ENCODE assay signal across 26 cellular contexts in genomic region chr11:45471002-45471665, GRCh38.
"Had no signal": no experiment of that assay in that cellular context is flagged by ENCODE, and none has a peak within 500 bp of the region (broad histone marks: within the 10 kb centered on the region; RNA-seq: fewer than 3 reads in every experiment).

No MANE protein-coding gene starts in this region.

- H3K27me3 ChIP-seq: ascending aorta, brain microvascular endothelial cell had no signal

- H3K27me3 Mint-ChIP-seq: activated CD4-positive, alpha-beta memory T cell treated with anti-CD3 and anti-CD28 coated beads for 36 hours; activated CD4-positive, alpha-beta T cell treated with anti-CD3 and anti-CD28 coated beads for 36 hours; central memory CD8-positive, alpha-beta T cell had no signal

- H3K9me3 Mint-ChIP-seq: activated CD4-positive, alpha-beta memory T cell treated with anti-CD3 and anti-CD28 coated beads for 36 hours; activated CD4-positive, alpha-beta T cell treated with anti-CD3 and anti-CD28 coated beads, Interleukin-2, amount 10 ng/mL, durations not matched to agents 24 days and 14 days; activated naive CD4-positive, alpha-beta T cell treated with anti-CD3 and anti-CD28 coated beads, Interleukin-2, amount 10 ng/mL, durations not matched to agents 7 days and 5 days; activated naive CD4-positive, alpha-beta T cell treated with anti-CD3 and anti-CD28 coated beads, Interleukin-2, amount 50 U/mL, for 72 hours; activated naive CD8-positive, alpha-beta T cell treated with anti-CD3 and anti-CD28 coated beads, Interleukin-2, amount 10 ng/mL, durations not matched to agents 7 days and 5 days; activated T-helper 1 cell treated with anti-CD3 and anti-CD28 coated beads, Interleukin-12 subunit alpha, Interleukin-12 subunit beta, Interleukin-2, Interleukin-4 antibody, amounts not matched to agents 30 ng/mL and 10 ng/mL and 1 ng/mL, durations not matched to agents 14 hours and 24 hours and 36 hours; activated T-helper 2 cell treated with anti-CD3 and anti-CD28 coated beads, Interferon-gamma antibody, Interleukin-2, Interleukin-4, amounts not matched to agents 10 μg/mL and 5 μg/mL and 100 μg/mL, durations not matched to agents 14 hours and 24 hours and 36 hours; central memory CD8-positive, alpha-beta T cell; endodermal cell had no signal

- H3K4me3 ChIP-seq: ascending aorta had no signal

- H3K4me3 Mint-ChIP-seq: activated CD4-positive, alpha-beta memory T cell treated with anti-CD3 and anti-CD28 coated beads for 36 hours; activated CD4-positive, alpha-beta T cell treated with anti-CD3 and anti-CD28 coated beads for 36 hours; activated CD4-positive, alpha-beta T cell treated with anti-CD3 and anti-CD28 coated beads, Interleukin-2, amount 10 ng/mL, durations not matched to agents 24 days and 14 days; activated CD8-positive, alpha-beta memory T cell treated with anti-CD3 and anti-CD28 coated beads, Interleukin-2, amount 10 ng/mL, durations not matched to agents 7 days and 5 days; activated CD8-positive, alpha-beta T cell treated with anti-CD3 and anti-CD28 coated beads, Interleukin-2, amount 10 ng/mL, durations not matched to agents 7 days and 5 days; activated naive CD4-positive, alpha-beta T cell treated with anti-CD3 and anti-CD28 coated beads, Interleukin-2, amount 10 ng/mL, durations not matched to agents 7 days and 5 days; activated naive CD8-positive, alpha-beta T cell treated with anti-CD3 and anti-CD28 coated beads, Interleukin-2, amount 10 ng/mL, durations not matched to agents 7 days and 5 days; activated T-helper 1 cell treated with anti-CD3 and anti-CD28 coated beads, Interleukin-12 subunit alpha, Interleukin-12 subunit beta, Interleukin-2, Interleukin-4 antibody, amounts not matched to agents 30 ng/mL and 10 ng/mL and 1 ng/mL, durations not matched to agents 14 hours and 24 hours and 36 hours; central memory CD8-positive, alpha-beta T cell; endodermal cell had no signal

- H3K4me1 Mint-ChIP-seq: activated CD4-positive, alpha-beta T cell treated with anti-CD3 and anti-CD28 coated beads for 36 hours; activated CD4-positive, alpha-beta T cell treated with anti-CD3 and anti-CD28 coated beads, Interleukin-2, amount 10 ng/mL, durations not matched to agents 24 days and 14 days; activated CD8-positive, alpha-beta memory T cell treated with anti-CD3 and anti-CD28 coated beads, Interleukin-2, amount 10 ng/mL, durations not matched to agents 7 days and 5 days; activated naive CD4-positive, alpha-beta T cell treated with anti-CD3 and anti-CD28 coated beads, Interleukin-2, amount 10 ng/mL, durations not matched to agents 7 days and 5 days; activated naive CD8-positive, alpha-beta T cell treated with anti-CD3 and anti-CD28 coated beads, Interleukin-2, amount 10 ng/mL, durations not matched to agents 7 days and 5 days; central memory CD8-positive, alpha-beta T cell had no signal

- H3K27ac Mint-ChIP-seq: activated CD4-positive, alpha-beta memory T cell treated with anti-CD3 and anti-CD28 coated beads for 36 hours; activated CD4-positive, alpha-beta T cell treated with anti-CD3 and anti-CD28 coated beads for 36 hours; activated CD4-positive, alpha-beta T cell treated with anti-CD3 and anti-CD28 coated beads, Interleukin-2, amount 10 ng/mL, durations not matched to agents 24 days and 14 days; activated CD8-positive, alpha-beta memory T cell treated with anti-CD3 and anti-CD28 coated beads, Interleukin-2, amount 10 ng/mL, durations not matched to agents 7 days and 5 days; activated CD8-positive, alpha-beta T cell treated with anti-CD3 and anti-CD28 coated beads, Interleukin-2, amount 10 ng/mL, durations not matched to agents 7 days and 5 days; activated naive CD4-positive, alpha-beta T cell treated with anti-CD3 and anti-CD28 coated beads, Interleukin-2, amount 10 ng/mL, durations not matched to agents 7 days and 5 days; activated naive CD8-positive, alpha-beta T cell treated with anti-CD3 and anti-CD28 coated beads, Interleukin-2, amount 10 ng/mL, durations not matched to agents 7 days and 5 days; activated T-helper 1 cell treated with anti-CD3 and anti-CD28 coated beads, Interleukin-12 subunit alpha, Interleukin-12 subunit beta, Interleukin-2, Interleukin-4 antibody, amounts not matched to agents 30 ng/mL and 10 ng/mL and 1 ng/mL, durations not matched to agents 14 hours and 24 hours and 36 hours; activated T-helper 2 cell treated with anti-CD3 and anti-CD28 coated beads, Interferon-gamma antibody, Interleukin-2, Interleukin-4, amounts not matched to agents 10 μg/mL and 5 μg/mL and 100 μg/mL, durations not matched to agents 14 hours and 24 hours and 36 hours; endodermal cell had no signal

- H3K9me3 ChIP-seq: ascending aorta had no signal

- H3K36me3 Mint-ChIP-seq: activated CD4-positive, alpha-beta memory T cell treated with anti-CD3 and anti-CD28 coated beads for 36 hours; activated CD8-positive, alpha-beta memory T cell treated with anti-CD3 and anti-CD28 coated beads, Interleukin-2, amount 10 ng/mL, durations not matched to agents 7 days and 5 days; activated naive CD4-positive, alpha-beta T cell treated with anti-CD3 and anti-CD28 coated beads, Interleukin-2, amount 10 ng/mL, durations not matched to agents 7 days and 5 days; activated naive CD4-positive, alpha-beta T cell treated with anti-CD3 and anti-CD28 coated beads, Interleukin-2, amount 50 U/mL, for 72 hours; activated naive CD8-positive, alpha-beta T cell treated with anti-CD3 and anti-CD28 coated beads, Interleukin-2, amount 10 ng/mL, durations not matched to agents 7 days and 5 days had no signal

- H3K27ac ChIP-seq: ascending aorta, brain microvascular endothelial cell had no signal

- H3K4me1 ChIP-seq: ascending aorta had no signal

- ATAC-seq: activated CD4-positive, alpha-beta T cell treated with anti-CD3 and anti-CD28 coated beads for 36 hours; activated CD8-positive, alpha-beta memory T cell treated with anti-CD3 and anti-CD28 coated beads, Interleukin-2, amount 10 ng/mL, durations not matched to agents 7 days and 5 days; activated CD8-positive, alpha-beta T cell treated with anti-CD3 and anti-CD28 coated beads, Interleukin-2, amount 10 ng/mL, durations not matched to agents 7 days and 5 days; activated naive CD4-positive, alpha-beta T cell treated with anti-CD3 and anti-CD28 coated beads, Interleukin-2, amount 50 U/mL, for 72 hours; esophagus mucosa had no signal

- DNase-seq: activated CD4-positive, alpha-beta memory T cell treated with anti-CD3 and anti-CD28 coated beads for 36 hours; activated CD4-positive, alpha-beta T cell treated with anti-CD3 and anti-CD28 coated beads for 36 hours; activated CD4-positive, alpha-beta T cell treated with anti-CD3 and anti-CD28 coated beads, Interleukin-2, amount 10 ng/mL, durations not matched to agents 24 days and 14 days; activated CD4-positive, CD25-positive, alpha-beta regulatory T cell; activated CD4-positive, CD25-positive, alpha-beta regulatory T cell treated with anti-CD3 and anti-CD28 coated beads, Interleukin-2, amount 50 U/mL, for 72 hours; activated CD8-positive, alpha-beta memory T cell treated with anti-CD3 and anti-CD28 coated beads, Interleukin-2, amount 10 ng/mL, durations not matched to agents 7 days and 5 days; activated CD8-positive, alpha-beta memory T cell treated with anti-CD3 and anti-CD28 coated beads, Interleukin-2, amount 50 U/mL, for 4 hours; activated CD8-positive, alpha-beta T cell treated with anti-CD3 and anti-CD28 coated beads, Interleukin-2, amount 10 ng/mL, durations not matched to agents 7 days and 5 days; activated effector memory CD4-positive, alpha-beta T cell treated with anti-CD3 and anti-CD28 coated beads, Interleukin-2, amount 50 U/mL, for 16 hours; activated naive CD4-positive, alpha-beta T cell; activated naive CD4-positive, alpha-beta T cell treated with anti-CD3 and anti-CD28 coated beads, Interleukin-2, amount 10 ng/mL, durations not matched to agents 7 days and 5 days; activated naive CD8-positive, alpha-beta T cell treated with anti-CD3 and anti-CD28 coated beads, Interleukin-2, amount 10 ng/mL, durations not matched to agents 7 days and 5 days; activated T-cell treated with anti-CD3 and anti-CD28 coated beads, Interleukin-2, amount 50 U/mL, for 1 hour; activated T-cell treated with anti-CD3 and anti-CD28 coated beads, Interleukin-2, amount 50 U/mL, for 48 hours; brain microvascular endothelial cell; cortex of kidney; effector CD8-positive, alpha-beta T cell; endodermal cell; foreskin fibroblast; T-helper 2 cell had no signal

- H3K36me3 ChIP-seq: ascending aorta, brain microvascular endothelial cell had no signal
